Comparison of ENCODE assay signal across 8 cellular contexts in the genomic region with DNA sequence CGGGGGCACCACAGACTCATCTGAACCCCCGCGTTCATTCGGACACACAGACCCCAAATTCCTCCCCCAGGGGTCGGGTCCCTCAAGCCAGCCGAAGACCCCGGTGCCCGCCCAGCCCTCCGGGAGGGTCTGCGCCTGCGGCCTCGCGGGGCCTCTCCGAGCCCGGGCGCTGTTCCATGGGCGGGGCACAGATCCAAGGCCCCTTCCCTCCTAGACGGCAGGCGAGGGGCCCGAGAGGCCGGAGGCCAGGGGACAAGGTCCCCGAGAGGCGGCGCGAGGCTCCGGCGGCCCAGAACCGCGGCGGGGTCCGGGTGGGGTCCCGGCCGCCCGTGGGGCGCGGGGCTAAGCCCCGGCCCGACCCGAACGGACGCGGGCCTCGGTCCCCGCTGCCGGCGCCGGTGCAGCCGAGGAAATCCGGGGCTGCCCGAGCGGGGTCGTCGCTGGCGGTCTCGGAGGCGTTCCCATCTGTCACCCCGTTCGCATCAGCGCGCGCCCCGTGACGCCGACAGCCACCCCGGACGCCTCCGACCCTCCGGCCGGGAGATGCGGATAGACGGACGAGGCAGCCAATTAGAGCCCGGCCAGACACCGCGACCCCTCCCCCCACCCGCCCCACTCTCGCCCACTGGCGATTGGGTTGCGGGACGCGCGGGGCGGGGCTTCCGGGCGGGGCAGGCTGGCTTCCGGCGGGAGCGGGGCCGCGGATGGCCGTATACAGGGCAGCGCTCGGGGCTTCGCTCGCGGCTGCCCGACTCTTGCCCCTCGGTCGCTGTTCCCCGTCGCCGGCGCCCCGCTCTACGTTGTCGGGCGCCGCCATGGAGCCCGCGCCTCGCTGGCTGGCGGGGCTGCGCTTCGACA.
DNase-seq lines count a peak whose midpoint lies in the region; ATAC-seq lines count a peak whose summit lies in the region.

A gene with protein sequence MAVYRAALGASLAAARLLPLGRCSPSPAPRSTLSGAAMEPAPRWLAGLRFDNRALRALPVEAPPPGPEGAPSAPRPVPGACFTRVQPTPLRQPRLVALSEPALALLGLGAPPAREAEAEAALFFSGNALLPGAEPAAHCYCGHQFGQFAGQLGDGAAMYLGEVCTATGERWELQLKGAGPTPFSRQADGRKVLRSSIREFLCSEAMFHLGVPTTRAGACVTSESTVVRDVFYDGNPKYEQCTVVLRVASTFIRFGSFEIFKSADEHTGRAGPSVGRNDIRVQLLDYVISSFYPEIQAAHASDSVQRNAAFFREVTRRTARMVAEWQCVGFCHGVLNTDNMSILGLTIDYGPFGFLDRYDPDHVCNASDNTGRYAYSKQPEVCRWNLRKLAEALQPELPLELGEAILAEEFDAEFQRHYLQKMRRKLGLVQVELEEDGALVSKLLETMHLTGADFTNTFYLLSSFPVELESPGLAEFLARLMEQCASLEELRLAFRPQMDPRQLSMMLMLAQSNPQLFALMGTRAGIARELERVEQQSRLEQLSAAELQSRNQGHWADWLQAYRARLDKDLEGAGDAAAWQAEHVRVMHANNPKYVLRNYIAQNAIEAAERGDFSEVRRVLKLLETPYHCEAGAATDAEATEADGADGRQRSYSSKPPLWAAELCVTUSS (plus strand): TSS at position 679 of the 858 bp plus-strand sequence. CDS start 26 bp downstream, at position 705.

- peaks cover 8% of the 10 kb centered on the region; the same call in 1 of the 2 replicates for H3K36me3 ChIP-seq in ACC112 (ENCODE audit: insufficient read depth, low read length)

- H2AFZ ChIP-seq in ACC112 (ENCODE audit: low read length, unreplicated experiment), result peak within 1 kb of the TSS; percentile 60

- peak; percentile 68 for ATAC-seq in GM18868 (IDR thresholded peaks at IDR 0.05; ENCODE audit: unreplicated experiment)
- peak; percentile 59 for ATAC-seq in HG03135 (IDR thresholded peaks at IDR 0.05; ENCODE audit: unreplicated experiment)

- H3K4me1 ChIP-seq in ACC112 (ENCODE audit: control insufficient read depth, insufficient read depth, low read length, unreplicated experiment), result peaks cover 4% of the 10 kb centered on the region

- peak; percentile 39 for DNase-seq in NCI-H510A treated with DMSO at 0.1 percent for 48 hours (lab: John Stamatoyannopoulos, UW)
- DNase-seq in activated CD4-positive, alpha-beta T cell treated with anti-CD3 and anti-CD28 coated beads for 4 hours, result peak; percentile 86 to 92
- peak; percentile 84 to 92 (median 85) for DNase-seq in stimulated activated CD4-positive, alpha-beta T cell treated with anti-CD3 and anti-CD28 coated beads, Interleukin-1b, Interleukin-23, amount 100 ng/mL, for 24 hours (ENCODE audit: low read depth in 4 of 4, low spot score in 1 of 4)

- H3K27ac ChIP-seq in ACC112 (ENCODE audit: low read depth, low read length) (no peak within 1 kb of the TSS), cingulate gyrus (ENCODE audit: low read depth, low read length) (peak within 1 kb of the TSS; percentile 19), layer of hippocampus (ENCODE audit: low read depth, low read length) (peak within 1 kb of the TSS; percentile 62)

- peaks cover 24% of the 10 kb centered on the region for H3K79me2 ChIP-seq in ACC112 (ENCODE audit: control insufficient read depth, insufficient read depth, low read length, unreplicated experiment)

- H3K27me3 ChIP-seq in ACC112 (ENCODE audit: insufficient read depth, low read length) (no peaks in the 10 kb centered on the region), layer of hippocampus (ENCODE audit: control insufficient read depth, insufficient read depth, low read length) (no peaks in the 10 kb centered on the region)

- peak within 1 kb of the TSS; percentile 86 for H3K4me3 ChIP-seq in ACC112 (ENCODE audit: low read depth, low read length)

Comparison
In these comparisons a context has a peak if more than half of its experiments do, and no peak if none do; other contexts are left out.
1. DNase-seq: peak in every context shown above with its lines; median percentile 89 in activated CD4-positive, alpha-beta T cell treated with anti-CD3 and anti-CD28 coated beads for 4 hours; 85 in stimulated activated CD4-positive, alpha-beta T cell treated with anti-CD3 and anti-CD28 coated beads, Interleukin-1b, Interleukin-23, amount 100 ng/mL, for 24 hours; 39 in NCI-H510A treated with DMSO at 0.1 percent for 48 hours.